In genomic region chr15:89317188-89317720, GRCh38 we compare ENCODE assay signal across 22 cellular contexts. TPM values are rescaled to one million over a fixed set of nuclear protein-coding genes. Genes with fewer than 3 reads are reported as not detected.
A peak's percentile ranks its signal among the peaks of the same experiment; 100 is the strongest.
DNase-seq lines count a peak whose midpoint lies in the region; ATAC-seq and TF ChIP-seq lines count a peak whose summit lies in the region.
"Had no signal": no experiment of that assay in that cellular context is flagged by ENCODE, and none has a peak within 500 bp of the region (broad histone marks: within the 10 kb centered on the region; RNA-seq: fewer than 3 reads in every experiment).

No MANE protein-coding gene starts in this region.

- H3K4me3 ChIP-seq in CD8-positive, alpha-beta memory T cell (ENCODE audit: low read length), result no peak overlapping the region
- no peak overlapping the region for H3K4me3 ChIP-seq in upper lobe of left lung
- H3K4me3 ChIP-seq: dorsolateral prefrontal cortex, SJCRH30, spleen had no signal

- peak; percentile 71 for ATAC-seq in activated T-helper 17 cell treated with anti-CD3 and anti-CD28 coated beads, Interleukin-2, amount 50 U/mL, for 72 hours (replicated peaks)
- no peak for ATAC-seq in upper lobe of left lung (ENCODE audit: low FRiP score in 2 of 2)

- TF ChIP-seq EP300 in upper lobe of left lung (IDR thresholded peaks at IDR 0.05), result no peak

- peak overlapping the region; percentile 77 for H3K27ac Mint-ChIP-seq in activated CD4-positive, alpha-beta T cell treated with anti-CD3 and anti-CD28 coated beads, Interleukin-2, amount 10 ng/mL, durations not matched to agents 24 days and 14 days
- H3K27ac Mint-ChIP-seq in CD8-positive, alpha-beta memory T cell, result peak overlapping the region in 5 of 8 donors; percentile 23 to 57 (median 34)
- H3K27ac Mint-ChIP-seq in activated T-helper 17 cell treated with anti-CD3 and anti-CD28 coated beads, Interleukin-2, amount 50 U/mL, for 72 hours, result peak overlapping the region; percentile 45
- H3K27ac Mint-ChIP-seq: type B pancreatic cell had no signal

- H3K27me3 ChIP-seq in CD8-positive, alpha-beta memory T cell (ENCODE audit: insufficient read depth, low read length, poor library complexity, severe bottlenecking), result no peaks in the 10 kb centered on the region
- no peaks in the 10 kb centered on the region for H3K27me3 ChIP-seq in upper lobe of left lung
- H3K27me3 ChIP-seq: dorsolateral prefrontal cortex, SJCRH30, spleen had no signal

- peaks cover 31% of the 10 kb centered on the region for H3K4me1 Mint-ChIP-seq in activated CD4-positive, alpha-beta T cell treated with anti-CD3 and anti-CD28 coated beads, Interleukin-2, amount 10 ng/mL, durations not matched to agents 24 days and 14 days
- peaks cover 13 to 14% (median 13%) of the 10 kb centered on the region in 3 donors for H3K4me1 Mint-ChIP-seq in CD8-positive, alpha-beta memory T cell
- H3K4me1 Mint-ChIP-seq in activated T-helper 17 cell treated with anti-CD3 and anti-CD28 coated beads, Interleukin-2, amount 50 U/mL, for 72 hours, result peaks cover 10% of the 10 kb centered on the region

- DNase-seq in activated CD4-positive, alpha-beta T cell treated with anti-CD3 and anti-CD28 coated beads, Interleukin-2, amount 10 ng/mL, durations not matched to agents 24 days and 14 days, result no peak
- no peak for DNase-seq in activated CD4-positive, alpha-beta T cell treated with anti-CD3 and anti-CD28 coated beads for 4 hours
- no peak for DNase-seq in CD8-positive, alpha-beta memory T cell
- DNase-seq in lung microvascular endothelial cell (ENCODE audit: low read depth in 2 of 2) (peak; percentile 61 to 77), nucleus accumbens (lab: John Stamatoyannopoulos, UW) (no peak), upper lobe of left lung (no peak)
- DNase-seq in activated CD4-positive, CD25-positive, alpha-beta regulatory T cell (lab: John Stamatoyannopoulos, UW), result no peak
- DNase-seq: activated effector memory CD4-positive, alpha-beta T cell treated with Interleukin-2 at 50 U/mL for 16 hours; aorta; dorsolateral prefrontal cortex; head of caudate nucleus; IMR-90; NCI-H1105 treated with DMSO at 0.1 percent for 48 hours; NCI-H510A; NK-92 treated with Interleukin-12 subunit alpha and Interleukin-12 subunit beta, amount 100 ng/mL, for 24 hours; retina; SJCRH30; spleen; stimulated activated CD4-positive, alpha-beta T cell treated with anti-CD3 and anti-CD28 coated beads, Interleukin-4, amount 100 ng/mL, for 1 hour had no signal

- TF ChIP-seq CTCF in upper lobe of left lung (IDR thresholded peaks at IDR 0.05), result no peak

- no peaks in the 10 kb centered on the region for H3K4me1 ChIP-seq in CD8-positive, alpha-beta memory T cell (ENCODE audit: insufficient read depth, low read length)
- H3K4me1 ChIP-seq in upper lobe of left lung, result peaks cover 0 to 5% (median 2%) of the 10 kb centered on the region in 4 donors
- H3K4me1 ChIP-seq: SJCRH30, spleen had no signal

- H3K4me3 Mint-ChIP-seq in activated CD4-positive, alpha-beta T cell treated with anti-CD3 and anti-CD28 coated beads, Interleukin-2, amount 10 ng/mL, durations not matched to agents 24 days and 14 days, result no peak overlapping the region
- no peak overlapping the region for H3K4me3 Mint-ChIP-seq in CD8-positive, alpha-beta memory T cell
- H3K4me3 Mint-ChIP-seq in activated T-helper 17 cell treated with anti-CD3 and anti-CD28 coated beads, Interleukin-2, amount 50 U/mL, for 72 hours, result peak overlapping the region; percentile 18
- H3K4me3 Mint-ChIP-seq: type B pancreatic cell had no signal

- intact Hi-C loops in activated CD4-positive, alpha-beta T cell treated with anti-CD3 and anti-CD28 coated beads, Interleukin-2, amount 10 ng/mL, durations not matched to agents 24 days and 14 days (cut with micrococcal nuclease), result no loop called here

- peaks cover 68% of the 10 kb centered on the region for H3K36me3 ChIP-seq in CD8-positive, alpha-beta memory T cell (ENCODE audit: insufficient read depth, low read length)
- peaks cover 40 to 84% (median 74%) of the 10 kb centered on the region in 4 donors for H3K36me3 ChIP-seq in upper lobe of left lung

- H3K27me3 Mint-ChIP-seq in activated CD4-positive, alpha-beta T cell treated with anti-CD3 and anti-CD28 coated beads, Interleukin-2, amount 10 ng/mL, durations not matched to agents 24 days and 14 days, result no peaks in the 10 kb centered on the region
- no peaks in the 10 kb centered on the region for H3K27me3 Mint-ChIP-seq in CD8-positive, alpha-beta memory T cell
- H3K27me3 Mint-ChIP-seq in activated T-helper 17 cell treated with anti-CD3 and anti-CD28 coated beads, Interleukin-2, amount 50 U/mL, for 72 hours, result no peaks in the 10 kb centered on the region
- H3K27me3 Mint-ChIP-seq: type B pancreatic cell had no signal

- H3K9me3 ChIP-seq in CD8-positive, alpha-beta memory T cell (ENCODE audit: low read length), result no peaks in the 10 kb centered on the region
- no peaks in the 10 kb centered on the region for H3K9me3 ChIP-seq in upper lobe of left lung
- H3K9me3 ChIP-seq: SJCRH30, spleen had no signal

- H3K36me3 Mint-ChIP-seq in activated CD4-positive, alpha-beta T cell treated with anti-CD3 and anti-CD28 coated beads, Interleukin-2, amount 10 ng/mL, durations not matched to agents 24 days and 14 days (ENCODE audit: low read depth), result peaks cover 78% of the 10 kb centered on the region
- H3K36me3 Mint-ChIP-seq in CD8-positive, alpha-beta memory T cell, result peaks cover 0 to 88% (median 30%) of the 10 kb centered on the region in 3 donors
- peaks cover 100% of the 10 kb centered on the region for H3K36me3 Mint-ChIP-seq in activated T-helper 17 cell treated with anti-CD3 and anti-CD28 coated beads, Interleukin-2, amount 50 U/mL, for 72 hours (ENCODE audit: low read depth)

- no peaks in the 10 kb centered on the region for H3K9me3 Mint-ChIP-seq in activated CD4-positive, alpha-beta T cell treated with anti-CD3 and anti-CD28 coated beads, Interleukin-2, amount 10 ng/mL, durations not matched to agents 24 days and 14 days
- H3K9me3 Mint-ChIP-seq in CD8-positive, alpha-beta memory T cell, result no peaks in the 10 kb centered on the region
- no peaks in the 10 kb centered on the region for H3K9me3 Mint-ChIP-seq in activated T-helper 17 cell treated with anti-CD3 and anti-CD28 coated beads, Interleukin-2, amount 50 U/mL, for 72 hours
- H3K9me3 Mint-ChIP-seq: type B pancreatic cell had no signal

- POLR2A ChIA-PET in CD8-positive, alpha-beta memory T cell (lab: Charles Lee), result no interaction called here

- TF ChIP-seq POLR2A in upper lobe of left lung (IDR thresholded peaks at IDR 0.05), result no peak

- CTCF ChIA-PET in CD8-positive, alpha-beta memory T cell (lab: Charles Lee), result no interaction called here

- H3K27ac ChIP-seq in CD8-positive, alpha-beta memory T cell (ENCODE audit: low read depth, low read length), result no peak overlapping the region
- H3K27ac ChIP-seq in upper lobe of left lung, result no peak overlapping the region
- H3K27ac ChIP-seq: dorsolateral prefrontal cortex, SJCRH30, spleen, VCaP had no signal

- WGBS in upper lobe of left lung, 2 donors, result 56 to 84% methylated on average over 4 of the region's 4 CpGs

RNA-seq across cellular contexts. Expression of gene POLG, which starts 17.4 kb away (rescaled TPM):
- 124 and 134 TPM in 2 replicates for total RNA-seq in activated CD4-positive, alpha-beta T cell treated with anti-CD3 and anti-CD28 coated beads, Interleukin-2, amount 10 ng/mL, durations not matched to agents 24 days and 14 days
- 100 to 1,000 TPM; 106 to 110 TPM for total RNA-seq in CD8-positive, alpha-beta memory T cell
- polyA plus RNA-seq in CD8-positive, alpha-beta memory T cell, result 56.0 TPM
- total RNA-seq in activated T-helper 17 cell treated with anti-CD3 and anti-CD28 coated beads, Interleukin-2, amount 50 U/mL, for 72 hours, result 10 to 100 TPM; 76.9 to 89.7 TPM
- 42.3 and 63.7 TPM in 2 replicates for total RNA-seq in lung microvascular endothelial cell
- total RNA-seq in upper lobe of left lung, result 100 to 1,000 TPM in 2 of 6 donors, 10 to 100 TPM in 4; 58.3 to 185 (median 75.0) TPM

Comparison
In these comparisons a context has a peak if more than half of its experiments do, and no peak if none do; other contexts are left out.
1. DNase-seq: peak in lung microvascular endothelial cell (2 of 2); none in activated CD4-positive, alpha-beta T cell treated with anti-CD3 and anti-CD28 coated beads, Interleukin-2, amount 10 ng/mL, durations not matched to agents 24 days and 14 days (single experiment), activated CD4-positive, alpha-beta T cell treated with anti-CD3 and anti-CD28 coated beads for 4 hours (0 of 2), CD8-positive, alpha-beta memory T cell (0 of 5), nucleus accumbens (0 of 56), activated CD4-positive, CD25-positive, alpha-beta regulatory T cell (0 of 4) and upper lobe of left lung (0 of 2).
2. Peak in every context shown above with its lines, with median percentiles within 50 percentile points of each other: H3K27ac Mint-ChIP-seq.